Comparison of ENCODE assay signal across 8 cellular contexts in genomic region chr9:72363908-72364678, GRCh38. TPM values are rescaled to one million over a fixed set of nuclear protein-coding genes. Genes with fewer than 3 reads are reported as not detected.
DNase-seq lines count a peak whose midpoint lies in the region; ATAC-seq and TF ChIP-seq lines count a peak whose summit lies in the region.

No MANE protein-coding gene starts in this region.

- WGBS in heart left ventricle, 4 donors, result 0 to 1% (median 0%) methylated on average over 23 to 73 of the region's 73 CpGs

- H3K9ac ChIP-seq in SK-N-MC (ENCODE audit: insufficient read length), result peak overlapping the region; percentile 94

- no peak for TF ChIP-seq CTCF in heart left ventricle (IDR thresholded peaks at IDR 0.05)
- TF ChIP-seq CTCF in upper lobe of right lung (IDR thresholded peaks at IDR 0.05), result no peak

- ATAC-seq in GM19372 (IDR thresholded peaks at IDR 0.05; ENCODE audit: low read depth, unreplicated experiment) (peak; percentile 34), HG03469 (IDR thresholded peaks at IDR 0.05; ENCODE audit: unreplicated experiment) (peak; percentile 14), heart left ventricle (peak in 3 of 4 donors; percentile 36 to 55 (median 50)), upper lobe of right lung (peak; percentile 51)

- no peaks in the 10 kb centered on the region for H3K27me3 ChIP-seq in heart left ventricle
- no peaks in the 10 kb centered on the region for H3K27me3 ChIP-seq in upper lobe of right lung

- intact Hi-C loops in heart left ventricle (cut with DNase I), result loop anchor here in 7 of 10 donors (2.0 to 10.0 kb wide), 11 partner anchors 57 to 1949 kb away; partner anchors contain the start of genes KLF9 (in 2 of the 7), ABHD17B (in 1 of the 7), ANXA1 (in 1 of the 7) and C9orf85 (in 1 of the 7)
- intact Hi-C loops in upper lobe of right lung (cut with DNase I), result loop anchor here (10.0 kb wide), 1 partner anchor 59 kb away; no protein-coding TSS in a partner anchor

- H3K9me3 ChIP-seq in SK-N-MC (ENCODE audit: low read depth, low read length), result no peaks in the 10 kb centered on the region
- no peaks in the 10 kb centered on the region for H3K9me3 ChIP-seq in heart left ventricle
- H3K9me3 ChIP-seq in upper lobe of right lung, result no peaks in the 10 kb centered on the region

- H3K4me3 ChIP-seq in SK-N-MC, result peak overlapping the region; percentile 98
- peak overlapping the region; percentile 86 to 96 (median 92) for H3K4me3 ChIP-seq in heart left ventricle
- peak overlapping the region; percentile 82 for H3K4me3 ChIP-seq in upper lobe of right lung

- H3K36me3 ChIP-seq in SK-N-MC (ENCODE audit: insufficient read depth, low read length) (peaks cover 46% of the 10 kb centered on the region), heart left ventricle (peaks cover 0 to 24% (median 17%) of the 10 kb centered on the region in 9 donors), upper lobe of right lung (peaks cover 31% of the 10 kb centered on the region)

- DNase-seq in COLO829 (ENCODE audit: low spot score) (peak; percentile 42), SK-N-MC (ENCODE audit: low read depth, low spot score) (no peak), heart left ventricle (peak; percentile 82 to 87 (median 86)), pons (ENCODE audit: low spot score) (peak; percentile 63), upper lobe of right lung (peak; percentile 86)
- peak; percentile 35 for DNase-seq in activated naive CD8-positive, alpha-beta T cell treated with anti-CD3 and anti-CD28 coated beads, Interleukin-2, amount 50 U/mL, for 16 hours (ENCODE audit: low read depth, low spot score)

- H3K27ac ChIP-seq in SK-N-MC (peak overlapping the region; percentile 79), heart left ventricle (peak overlapping the region; percentile 99 to 100 (median 100)), upper lobe of right lung (peak overlapping the region; percentile 97)

- peaks cover 4 to 52% (median 31%) of the 10 kb centered on the region in 12 donors for H3K4me1 ChIP-seq in heart left ventricle
- peaks cover 32% of the 10 kb centered on the region for H3K4me1 ChIP-seq in upper lobe of right lung

- TF ChIP-seq POLR2A in heart left ventricle (IDR thresholded peaks at IDR 0.05), result no peak

RNA-seq across cellular contexts. Expression of gene ZFAND5, which starts 0.9 kb away (rescaled TPM):
- total RNA-seq in heart left ventricle, result 100 to 1,000 TPM; 125 to 275 (median 205) TPM
- polyA plus RNA-seq in heart left ventricle, result 100 to 1,000 TPM in 1 of 2 donors, 10 to 100 TPM in 1; 99.1 to 110 TPM
- 204 TPM for total RNA-seq in upper lobe of right lung
